ENCODE assay signal across 1 cellular context in genomic region chr15:77633134-77633912, GRCh38.
TF ChIP-seq lines count a peak whose summit lies in the region.

No MANE protein-coding gene starts in this region.

TF ChIP-seq in HepG2, 621 proteins besides CTCF, POLR2A, EP300 and RAD21 (continued from another document and continues in another):
- TF ChIP-seq CBFB (CRISPR knock-in tag; IDR thresholded peaks at IDR 0.05) (0 out of 2 replicates have a peak, but pooled peaks have one; percentile 43), PAWR (CRISPR knock-in tag; IDR thresholded peaks at IDR 0.05; ENCODE audit: borderline replicate concordance) (no peak), HNF4A (CRISPR knock-in tag; IDR thresholded peaks at IDR 0.05) (0 out of 2 replicates have a peak, but pooled peaks have one; percentile 18), EED (CRISPR knock-in tag; IDR thresholded peaks at IDR 0.05) (peak; percentile 89), MED13 (CRISPR knock-in tag; IDR thresholded peaks at IDR 0.05) (0 out of 2 replicates have a peak, but pooled peaks have one; percentile 59), ZNF274 (CRISPR knock-in tag; IDR thresholded peaks at IDR 0.05) (no peak), ZNF256 (CRISPR knock-in tag; conservative IDR thresholded peaks at IDR 0.05) (peak; percentile 72; the same call in 1 of the 2 replicates), MEIS1 (CRISPR knock-in tag; IDR thresholded peaks at IDR 0.05; ENCODE audit: borderline replicate concordance) (no peak), SP4 (CRISPR knock-in tag; IDR thresholded peaks at IDR 0.05) (no peak), STAG1 (CRISPR knock-in tag; IDR thresholded peaks at IDR 0.05) (peak; percentile 86), TFE3 (CRISPR knock-in tag; IDR thresholded peaks at IDR 0.05) (no peak), SIN3B (IDR thresholded peaks at IDR 0.05; ENCODE audit: low read length) (no peak), GABPB1 (CRISPR knock-in tag; IDR thresholded peaks at IDR 0.05) (peak; percentile 78; the same call in 1 of the 2 replicates), ZNF788 (CRISPR knock-in tag; IDR thresholded peaks at IDR 0.05; ENCODE audit: borderline replicate concordance) (peak; percentile 89), ZC3H4 (CRISPR knock-in tag; IDR thresholded peaks at IDR 0.05; ENCODE audit: borderline replicate concordance) (no peak), SMYD3 (CRISPR knock-in tag; IDR thresholded peaks at IDR 0.05) (no peak), HDAC1 (CRISPR knock-in tag; IDR thresholded peaks at IDR 0.05) (no peak; the same call in 1 of the 2 replicates), CBX5 (CRISPR knock-in tag; IDR thresholded peaks at IDR 0.05; ENCODE audit: borderline replicate concordance) (peak; percentile 31; the same call in 1 of the 2 replicates), SPEN (CRISPR knock-in tag; IDR thresholded peaks at IDR 0.05; ENCODE audit: low read depth) (peak; percentile 77), MAF1 (CRISPR knock-in tag; IDR thresholded peaks at IDR 0.05; ENCODE audit: borderline replicate concordance) (0 out of 2 replicates have a peak, but pooled peaks have one; percentile 21), ZNF263 (CRISPR knock-in tag; IDR thresholded peaks at IDR 0.05) (peak; percentile 91), ATF3 (CRISPR knock-in tag; IDR thresholded peaks at IDR 0.05) (peak; percentile 56; the same call in 1 of the 2 replicates), HMG20B (CRISPR knock-in tag; conservative IDR thresholded peaks at IDR 0.05) (0 out of 2 replicates have a peak, but pooled peaks have one; percentile 23), RFXAP (CRISPR knock-in tag; IDR thresholded peaks at IDR 0.05; ENCODE audit: borderline replicate concordance) (peak; percentile 51; the same call in 1 of the 2 replicates), HOXA9 (CRISPR knock-in tag; IDR thresholded peaks at IDR 0.05; ENCODE audit: borderline replicate concordance) (peak; percentile 48; the same call in 1 of the 2 replicates), JARID2 (CRISPR knock-in tag; IDR thresholded peaks at IDR 0.05; ENCODE audit: insufficient replicate concordance) (no peak), KDM2A (CRISPR knock-in tag; IDR thresholded peaks at IDR 0.05; ENCODE audit: borderline replicate concordance, low read depth) (peak; percentile 92), ZNF552 (CRISPR knock-in tag; IDR thresholded peaks at IDR 0.05; ENCODE audit: borderline replicate concordance) (peak; percentile 48; the same call in 1 of the 2 replicates), ZNF577 (CRISPR knock-in tag; IDR thresholded peaks at IDR 0.05; ENCODE audit: borderline replicate concordance, low read depth) (no peak), NFATC3 (CRISPR knock-in tag; IDR thresholded peaks at IDR 0.05) (no peak), ZNF501 (CRISPR knock-in tag; IDR thresholded peaks at IDR 0.05) (no peak; the same call in 1 of the 2 replicates), RORA (CRISPR knock-in tag; IDR thresholded peaks at IDR 0.05) (no peak), KDM5B (CRISPR knock-in tag; IDR thresholded peaks at IDR 0.05; ENCODE audit: borderline replicate concordance) (peak; percentile 76; the same call in 1 of the 2 replicates), TARDBP (CRISPR knock-in tag; IDR thresholded peaks at IDR 0.05) (no peak), ZBTB20 (CRISPR knock-in tag; IDR thresholded peaks at IDR 0.05; ENCODE audit: borderline replicate concordance, low read depth) (0 out of 2 replicates have a peak, but pooled peaks have one; percentile 38), PCBP1 (IDR thresholded peaks at IDR 0.05; ENCODE audit: borderline replicate concordance, low read depth, low read length) (no peak), ZNF124 (CRISPR knock-in tag; IDR thresholded peaks at IDR 0.05) (0 out of 2 replicates have a peak, but pooled peaks have one; percentile 33), NFKB2 (CRISPR knock-in tag; IDR thresholded peaks at IDR 0.05; ENCODE audit: borderline replicate concordance) (peak; percentile 69; the same call in 1 of the 2 replicates), YEATS4 (CRISPR knock-in tag; IDR thresholded peaks at IDR 0.05; ENCODE audit: borderline replicate concordance) (peak; percentile 29; the same call in 1 of the 2 replicates), ZBTB10 (CRISPR knock-in tag; IDR thresholded peaks at IDR 0.05; ENCODE audit: borderline replicate concordance) (no peak), ZNF7 (CRISPR knock-in tag; IDR thresholded peaks at IDR 0.05) (no peak), ISX (CRISPR knock-in tag; conservative IDR thresholded peaks at IDR 0.05) (no peak), ZKSCAN8 (CRISPR knock-in tag; IDR thresholded peaks at IDR 0.05; ENCODE audit: borderline replicate concordance) (peak; percentile 58; the same call in 1 of the 2 replicates), GLMP (CRISPR knock-in tag; IDR thresholded peaks at IDR 0.05; ENCODE audit: borderline replicate concordance) (no peak), ZNF780A (CRISPR knock-in tag; IDR thresholded peaks at IDR 0.05) (0 out of 2 replicates have a peak, but pooled peaks have one; percentile 51), ZNF276 (CRISPR knock-in tag; IDR thresholded peaks at IDR 0.05; ENCODE audit: low read depth) (no peak), ZNF761 (CRISPR knock-in tag; conservative IDR thresholded peaks at IDR 0.05) (no peak), KMT2B (CRISPR knock-in tag; IDR thresholded peaks at IDR 0.05) (no peak), ZFAT (CRISPR knock-in tag; conservative IDR thresholded peaks at IDR 0.05) (no peak), TEAD2 (CRISPR knock-in tag; IDR thresholded peaks at IDR 0.05) (no peak), ZC3H13 (CRISPR knock-in tag; IDR thresholded peaks at IDR 0.05) (0 out of 2 replicates have a peak, but pooled peaks have one; percentile 55), GTF3A (CRISPR knock-in tag; conservative IDR thresholded peaks at IDR 0.05) (no peak), MIXL1 (CRISPR knock-in tag; IDR thresholded peaks at IDR 0.05) (0 out of 2 replicates have a peak, but pooled peaks have one; percentile 21), SOX6 (IDR thresholded peaks at IDR 0.05) (no peak), SOX6 (CRISPR knock-in tag; IDR thresholded peaks at IDR 0.05) (peak; percentile 25; the same call in 1 of the 2 replicates), ATF7 (IDR thresholded peaks at IDR 0.05) (no peak), ATF7 (CRISPR knock-in tag; IDR thresholded peaks at IDR 0.05) (no peak), ESRRA (CRISPR knock-in tag; IDR thresholded peaks at IDR 0.05; ENCODE audit: low read depth) (no peak), ZNF652 (CRISPR knock-in tag; IDR thresholded peaks at IDR 0.05; ENCODE audit: borderline replicate concordance, low read depth) (no peak), FOSL1 (CRISPR knock-in tag; IDR thresholded peaks at IDR 0.05; ENCODE audit: borderline replicate concordance) (no peak), ZNF512 (CRISPR knock-in tag; IDR thresholded peaks at IDR 0.05) (no peak), ZNF18 (CRISPR knock-in tag; IDR thresholded peaks at IDR 0.05; ENCODE audit: insufficient replicate concordance) (no peak), PREB (CRISPR knock-in tag; IDR thresholded peaks at IDR 0.05) (no peak), MED8 (CRISPR knock-in tag; IDR thresholded peaks at IDR 0.05; ENCODE audit: insufficient replicate concordance) (no peak), NKX3-1 (CRISPR knock-in tag; IDR thresholded peaks at IDR 0.05) (no peak), ZFP36 (IDR thresholded peaks at IDR 0.05; ENCODE audit: borderline replicate concordance, low read depth, low read length, partially characterized antibody) (no peak), RBFOX2 (IDR thresholded peaks at IDR 0.05; ENCODE audit: low read depth, low read length) (no peak)
